ENCODE assay signal across 19 cellular contexts in genomic region chr2:71668326-71669057, GRCh38.
DNase-seq lines count a peak whose midpoint lies in the region; ATAC-seq and TF ChIP-seq lines count a peak whose summit lies in the region.
"Had no signal": no experiment of that assay in that cellular context is flagged by ENCODE, and none has a peak within 500 bp of the region (broad histone marks: within the 10 kb centered on the region; RNA-seq: fewer than 3 reads in every experiment).

No MANE protein-coding gene starts in this region.

- intact Hi-C loops in testis (cut with DNase I; ENCODE audit: low total_unique reads): no loop called here

- POLR2A ChIA-PET in activated naive CD8-positive, alpha-beta T cell treated with anti-CD3 and anti-CD28 coated beads, Interleukin-2, amount 10 ng/mL, durations not matched to agents 7 days and 5 days (lab: Charles Lee): no interaction called here

- no peak overlapping the region for H3K4me3 ChIP-seq in coronary artery
- no peak overlapping the region for H3K4me3 ChIP-seq in lung
- H3K4me3 ChIP-seq in testis: no peak overlapping the region

- H3K27ac Mint-ChIP-seq in activated naive CD8-positive, alpha-beta T cell treated with anti-CD3 and anti-CD28 coated beads, Interleukin-2, amount 10 ng/mL, durations not matched to agents 7 days and 5 days: no peak overlapping the region
- H3K27ac Mint-ChIP-seq in activated naive CD8-positive, alpha-beta T cell treated with anti-CD3 and anti-CD28 coated beads for 36 hours: no peak overlapping the region
- H3K27ac Mint-ChIP-seq in HFFc6: no peak overlapping the region

- peaks cover 0 to 3% of the 10 kb centered on the region in 2 donors for H3K9me3 ChIP-seq in lung (ENCODE audit: control insufficient read depth in 2 of 2, insufficient read depth in 1 of 2, low read length in 1 of 2)
- no peaks in the 10 kb centered on the region for H3K9me3 ChIP-seq in testis

- no peak for ATAC-seq in activated naive CD8-positive, alpha-beta T cell treated with anti-CD3 and anti-CD28 coated beads, Interleukin-2, amount 10 ng/mL, durations not matched to agents 7 days and 5 days (ENCODE audit: low read depth)
- no peak for ATAC-seq in lung (ENCODE audit: insufficient read depth, low FRiP score)
- no peak for ATAC-seq in GM18505 (IDR thresholded peaks at IDR 0.05; ENCODE audit: unreplicated experiment)
- no peak for ATAC-seq in HG02623 (IDR thresholded peaks at IDR 0.05; ENCODE audit: unreplicated experiment)
- ATAC-seq: PC-3 had no signal

- H3K36me3 ChIP-seq in lung (ENCODE audit: control insufficient read depth in 2 of 2, insufficient read depth in 2 of 2, low read length in 2 of 2) (peaks cover 3 to 18% of the 10 kb centered on the region in 2 donors), testis (ENCODE audit: low read depth, missing control alignments) (no peaks in the 10 kb centered on the region)

- H3K27me3 Mint-ChIP-seq in activated naive CD8-positive, alpha-beta T cell treated with anti-CD3 and anti-CD28 coated beads, Interleukin-2, amount 10 ng/mL, durations not matched to agents 7 days and 5 days: no peaks in the 10 kb centered on the region
- H3K27me3 Mint-ChIP-seq in activated naive CD8-positive, alpha-beta T cell treated with anti-CD3 and anti-CD28 coated beads for 36 hours: no peaks in the 10 kb centered on the region
- peaks cover 36% of the 10 kb centered on the region for H3K27me3 Mint-ChIP-seq in HFFc6 (ENCODE audit: insufficient read depth)

- H3K27me3 ChIP-seq in lung (ENCODE audit: control insufficient read depth, insufficient read depth) (no peaks in the 10 kb centered on the region), testis (no peaks in the 10 kb centered on the region)

- no peak overlapping the region for H3K27ac ChIP-seq in coronary artery
- H3K27ac ChIP-seq in lung (ENCODE audit: low read depth in 1 of 2, low read length in 1 of 2): no peak overlapping the region
- H3K27ac ChIP-seq in testis: no peak overlapping the region

- H3K4me1 Mint-ChIP-seq in activated naive CD8-positive, alpha-beta T cell treated with anti-CD3 and anti-CD28 coated beads, Interleukin-2, amount 10 ng/mL, durations not matched to agents 7 days and 5 days: no peaks in the 10 kb centered on the region
- no peaks in the 10 kb centered on the region for H3K4me1 Mint-ChIP-seq in activated naive CD8-positive, alpha-beta T cell treated with anti-CD3 and anti-CD28 coated beads for 36 hours
- peaks cover 7% of the 10 kb centered on the region; the same call in 1 of the 2 replicates for H3K4me1 Mint-ChIP-seq in HFFc6 (ENCODE audit: low read depth)

- H3K4me1 ChIP-seq in lung (ENCODE audit: control insufficient read depth in 2 of 2, insufficient read depth in 2 of 2, low read length in 2 of 2) (no peaks in the 10 kb centered on the region), testis (no peaks in the 10 kb centered on the region)

- H3K9me3 Mint-ChIP-seq in activated naive CD8-positive, alpha-beta T cell treated with anti-CD3 and anti-CD28 coated beads, Interleukin-2, amount 10 ng/mL, durations not matched to agents 7 days and 5 days: no peaks in the 10 kb centered on the region
- no peaks in the 10 kb centered on the region for H3K9me3 Mint-ChIP-seq in activated naive CD8-positive, alpha-beta T cell treated with anti-CD3 and anti-CD28 coated beads for 36 hours
- H3K9me3 Mint-ChIP-seq in HFFc6: no peaks in the 10 kb centered on the region

- 90 to 94% methylated on average over 17 of the region's 17 CpGs for WGBS in lung, 2 donors
- WGBS in testis, 2 donors: 87 to 93% methylated on average over 13 to 17 of the region's 17 CpGs

- no peak overlapping the region for H3K4me3 Mint-ChIP-seq in activated naive CD8-positive, alpha-beta T cell treated with anti-CD3 and anti-CD28 coated beads, Interleukin-2, amount 10 ng/mL, durations not matched to agents 7 days and 5 days
- no peak overlapping the region for H3K4me3 Mint-ChIP-seq in activated naive CD8-positive, alpha-beta T cell treated with anti-CD3 and anti-CD28 coated beads for 36 hours
- H3K4me3 Mint-ChIP-seq in HFFc6: no peak overlapping the region

- no peak for TF ChIP-seq CTCF in coronary artery (IDR thresholded peaks at IDR 0.05)
- TF ChIP-seq CTCF in lung (IDR thresholded peaks at IDR 0.05; ENCODE audit: control extremely low read depth, extremely low read depth): no peak
- TF ChIP-seq CTCF in testis (IDR thresholded peaks at IDR 0.05): no peak
- TF ChIP-seq CTCF in HFFc6 (IDR thresholded peaks at IDR 0.05): no peak

- peak; percentile 10 for DNase-seq in activated naive CD8-positive, alpha-beta T cell treated with anti-CD3 and anti-CD28 coated beads, Interleukin-2, amount 10 ng/mL, durations not matched to agents 7 days and 5 days
- no peak for DNase-seq in activated naive CD8-positive, alpha-beta T cell treated with anti-CD3 and anti-CD28 coated beads for 36 hours
- DNase-seq in coronary artery (ENCODE audit: low spot score) (peak; percentile 55), lung (ENCODE audit: low spot score) (peak; percentile 22), testis (peak; percentile 9), HFFc6 (no peak)
- DNase-seq: AML-193, Calu3, DMS79 treated with DMSO at 0.1 percent for 48 hours, GDM1, Karpas-422, MM.1S, NCI-H1105, NCI-H187 treated with DMSO at 0.1 percent for 48 hours, NCI-H446, NCI-H748 treated with DMSO at 0.1 percent for 48 hours, PC-3 had no signal

- no peaks in the 10 kb centered on the region for H3K36me3 Mint-ChIP-seq in activated naive CD8-positive, alpha-beta T cell treated with anti-CD3 and anti-CD28 coated beads, Interleukin-2, amount 10 ng/mL, durations not matched to agents 7 days and 5 days
- H3K36me3 Mint-ChIP-seq in activated naive CD8-positive, alpha-beta T cell treated with anti-CD3 and anti-CD28 coated beads for 36 hours: no peaks in the 10 kb centered on the region
- no peaks in the 10 kb centered on the region for H3K36me3 Mint-ChIP-seq in HFFc6 (ENCODE audit: low read depth)

- TF ChIP-seq POLR2A in testis (IDR thresholded peaks at IDR 0.05) (no peak), GM18505 (IDR thresholded peaks at IDR 0.05; ENCODE audit: borderline replicate concordance, extremely low read depth, insufficient read depth, insufficient read length) (no peak)

Comparison
In these comparisons a context has a peak if more than half of its experiments do, and no peak if none do; other contexts are left out.
1. DNase-seq: peak in activated naive CD8-positive, alpha-beta T cell treated with anti-CD3 and anti-CD28 coated beads, Interleukin-2, amount 10 ng/mL, durations not matched to agents 7 days and 5 days (single experiment), coronary artery (single experiment), lung (single experiment) and testis (single experiment); none in activated naive CD8-positive, alpha-beta T cell treated with anti-CD3 and anti-CD28 coated beads for 36 hours (single experiment) and HFFc6 (single experiment).